13 cellular contexts compared by ENCODE assay signal in the genomic region with DNA sequence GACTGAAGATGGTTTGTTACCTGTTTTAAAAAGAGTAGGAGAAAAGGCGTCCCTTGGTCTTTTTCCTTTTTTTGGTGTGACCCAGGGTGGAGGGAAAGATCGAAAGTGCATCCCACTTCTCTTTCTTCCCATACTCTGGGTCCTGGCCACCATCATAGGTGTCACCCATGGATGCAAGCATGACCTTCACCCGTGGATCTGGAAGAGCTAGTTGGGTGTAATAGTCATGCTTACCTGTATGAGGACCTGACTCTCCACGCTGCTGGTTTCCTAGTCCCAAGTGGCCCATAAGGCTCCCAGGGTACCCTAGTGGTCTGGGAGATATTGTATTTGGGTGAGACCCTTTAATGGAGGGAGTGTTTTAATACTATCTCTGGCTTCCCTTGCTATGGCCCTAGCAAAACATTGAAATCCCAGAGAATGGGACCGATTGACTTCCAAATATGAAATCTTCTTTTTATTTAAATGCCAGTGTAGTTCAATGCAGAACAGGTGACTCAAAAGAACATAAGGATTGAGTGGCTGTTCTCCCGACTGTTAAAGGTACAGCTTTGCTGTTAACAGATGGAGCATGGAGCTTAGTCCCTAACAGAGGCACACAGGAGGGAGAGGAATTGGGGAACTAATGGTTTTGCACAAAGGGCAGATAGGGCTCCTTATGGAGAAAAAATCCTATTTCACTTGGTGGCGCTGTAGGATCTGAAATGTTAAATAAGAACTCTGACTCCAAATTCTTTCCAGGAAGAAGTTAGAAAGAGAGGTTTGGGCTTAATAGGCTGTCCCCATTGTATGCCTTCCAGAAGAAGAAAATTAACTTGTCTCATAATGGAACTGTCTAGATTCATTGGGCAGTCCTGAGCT. TPM values are rescaled to one million over a fixed set of nuclear protein-coding genes. Genes with fewer than 3 reads are reported as not detected.
DNase-seq lines count a peak whose midpoint lies in the region; ATAC-seq and TF ChIP-seq lines count a peak whose summit lies in the region.
"Had no signal": no experiment of that assay in that cellular context is flagged by ENCODE, and none has a peak within 500 bp of the region (broad histone marks: within the 10 kb centered on the region; RNA-seq: fewer than 3 reads in every experiment).

No MANE protein-coding gene starts in this region.

- no peak for TF ChIP-seq CTCF in activated CD8-positive, alpha-beta T cell treated with anti-CD3 and anti-CD28 coated beads for 36 hours (IDR thresholded peaks at IDR 0.05)
- TF ChIP-seq CTCF in mammary epithelial cell (conservative IDR thresholded peaks at IDR 0.05 in 1 of 2, IDR thresholded peaks at IDR 0.05 in 1 of 2; ENCODE audit: extremely low read depth in 1 of 2, insufficient read depth in 1 of 2, low read depth in 1 of 2, low read length in 2 of 2) = no peak
- TF ChIP-seq CTCF in GM10248 (IDR thresholded peaks at IDR 0.05; ENCODE audit: control extremely low read depth, extremely low read depth, low read depth, missing control alignments) = no peak
- TF ChIP-seq CTCF in smooth muscle cell (IDR thresholded peaks at IDR 0.05; ENCODE audit: borderline replicate concordance, insufficient read depth, poor library complexity, severe bottlenecking) = no peak

- H4K20me1 ChIP-seq in Karpas-422 (ENCODE audit: insufficient read depth, low read depth, low read length) (no peaks in the 10 kb centered on the region), mammary epithelial cell (ENCODE audit: insufficient read depth, low read length) (no peaks in the 10 kb centered on the region), smooth muscle cell (ENCODE audit: low read depth) (no peaks in the 10 kb centered on the region)

- H3K27me3 ChIP-seq in Karpas-422 (ENCODE audit: low read length) (no peaks in the 10 kb centered on the region), mammary epithelial cell (ENCODE audit: insufficient read depth, low read length) (no peaks in the 10 kb centered on the region), smooth muscle cell (ENCODE audit: low read depth) (no peaks in the 10 kb centered on the region)
- H3K27me3 ChIP-seq: ascending aorta had no signal

- no peak overlapping the region for H2AFZ ChIP-seq in Karpas-422 (ENCODE audit: low read length)
- H2AFZ ChIP-seq in mammary epithelial cell (ENCODE audit: low read depth, low read length) = no peak overlapping the region
- no peak overlapping the region for H2AFZ ChIP-seq in smooth muscle cell (ENCODE audit: low read depth)

- H3K9me2 ChIP-seq in Karpas-422 (replicated peaks; ENCODE audit: insufficient read depth, low read length) = no peaks in the 10 kb centered on the region

- H3K4me1 ChIP-seq in Karpas-422 (ENCODE audit: low read length) = no peaks in the 10 kb centered on the region
- H3K4me1 ChIP-seq in mammary epithelial cell (ENCODE audit: insufficient read depth, low read length) = no peaks in the 10 kb centered on the region
- H3K4me1 ChIP-seq in smooth muscle cell (ENCODE audit: low read depth) = no peaks in the 10 kb centered on the region
- H3K4me1 ChIP-seq: ascending aorta had no signal

- dilution Hi-C loops in mammary epithelial cell (cut with HindIII; ENCODE audit: low sequenced_read_pairs) = no loop called here

- H3K4me2 ChIP-seq in Karpas-422 (ENCODE audit: low read depth, low read length, poor library complexity, severe bottlenecking) = no peak overlapping the region
- no peak overlapping the region for H3K4me2 ChIP-seq in mammary epithelial cell (ENCODE audit: insufficient read depth, low read depth, low read length)
- H3K4me2 ChIP-seq in smooth muscle cell = no peak overlapping the region

- POLR2A ChIA-PET in activated CD8-positive, alpha-beta T cell treated with anti-CD3 and anti-CD28 coated beads for 36 hours (lab: Charles Lee) = interaction anchor here (0.6 kb wide), 1 partner anchor 86 kb away, joined by 3 read pairs; no protein-coding TSS in a partner anchor
- POLR2A ChIA-PET in activated CD8-positive, alpha-beta T cell treated with anti-CD3 and anti-CD28 coated beads, Interleukin-2, amount 10 ng/mL, durations not matched to agents 7 days and 5 days (lab: Charles Lee) = no interaction called here
- POLR2A ChIA-PET in GM10248 (lab: Yijun Ruan, JAX) = no interaction called here

- peaks cover 69% of the 10 kb centered on the region for H3K9me3 Mint-ChIP-seq in activated CD8-positive, alpha-beta T cell treated with anti-CD3 and anti-CD28 coated beads for 36 hours
- peaks cover 53% of the 10 kb centered on the region for H3K9me3 Mint-ChIP-seq in activated CD8-positive, alpha-beta T cell treated with anti-CD3 and anti-CD28 coated beads, Interleukin-2, amount 10 ng/mL, durations not matched to agents 7 days and 5 days (ENCODE audit: insufficient read depth)

- in situ Hi-C loops in mammary epithelial cell (cut with MboI; ENCODE audit: low sequenced_read_pairs in 2 of 2) = no loop called here

- H3K9ac ChIP-seq in Karpas-422 (ENCODE audit: low read length) (no peak overlapping the region), mammary epithelial cell (ENCODE audit: insufficient read depth, low read length) (no peak overlapping the region), smooth muscle cell (ENCODE audit: low read depth) (no peak overlapping the region)

- H3K27me3 Mint-ChIP-seq in activated CD8-positive, alpha-beta T cell treated with anti-CD3 and anti-CD28 coated beads for 36 hours = no peaks in the 10 kb centered on the region
- H3K27me3 Mint-ChIP-seq in activated CD8-positive, alpha-beta T cell treated with anti-CD3 and anti-CD28 coated beads, Interleukin-2, amount 10 ng/mL, durations not matched to agents 7 days and 5 days (ENCODE audit: low read depth) = no peaks in the 10 kb centered on the region

- peaks cover 33% of the 10 kb centered on the region for H3K36me3 Mint-ChIP-seq in activated CD8-positive, alpha-beta T cell treated with anti-CD3 and anti-CD28 coated beads for 36 hours (ENCODE audit: low read depth)
- H3K36me3 Mint-ChIP-seq in activated CD8-positive, alpha-beta T cell treated with anti-CD3 and anti-CD28 coated beads, Interleukin-2, amount 10 ng/mL, durations not matched to agents 7 days and 5 days (ENCODE audit: low read depth) = peaks cover 24% of the 10 kb centered on the region

- no peaks in the 10 kb centered on the region for H3F3A ChIP-seq in smooth muscle cell (ENCODE audit: low read depth)

- 35% methylated on average over 7 of the region's 7 CpGs for WGBS in mammary epithelial cell (ENCODE audit: low coverage, missing lambda C conversion rate)
- WGBS in smooth muscle cell (ENCODE audit: low lambda C conversion rate) = 63% methylated on average over 7 of the region's 7 CpGs

- no peak overlapping the region for H3K4me3 Mint-ChIP-seq in activated CD8-positive, alpha-beta T cell treated with anti-CD3 and anti-CD28 coated beads for 36 hours
- H3K4me3 Mint-ChIP-seq in activated CD8-positive, alpha-beta T cell treated with anti-CD3 and anti-CD28 coated beads, Interleukin-2, amount 10 ng/mL, durations not matched to agents 7 days and 5 days = no peak overlapping the region
- H3K4me3 Mint-ChIP-seq: T-helper 2 cell treated with Interferon-gamma antibody and Interleukin-4, amounts not matched to agents 5 μg/mL and 100 μg/mL, for 36 hours had no signal

- H3K36me3 ChIP-seq in Karpas-422 (ENCODE audit: insufficient read depth, low read length) (peaks cover 6% of the 10 kb centered on the region), mammary epithelial cell (ENCODE audit: insufficient read depth, low read length) (no peaks in the 10 kb centered on the region), smooth muscle cell (ENCODE audit: low read depth) (peaks cover 5% of the 10 kb centered on the region)

- H3K4me3 ChIP-seq in Karpas-422 (ENCODE audit: low read length) = no peak overlapping the region
- H3K4me3 ChIP-seq in mammary epithelial cell (replicated peaks in 1 of 3; ENCODE audit: insufficient read depth in 1 of 3, low read depth in 2 of 3, low read length in 3 of 3) = no peak overlapping the region
- H3K4me3 ChIP-seq in smooth muscle cell = no peak overlapping the region
- H3K4me3 ChIP-seq: ascending aorta had no signal

- H3K27ac Mint-ChIP-seq in activated CD8-positive, alpha-beta T cell treated with anti-CD3 and anti-CD28 coated beads for 36 hours = no peak overlapping the region
- no peak overlapping the region for H3K27ac Mint-ChIP-seq in activated CD8-positive, alpha-beta T cell treated with anti-CD3 and anti-CD28 coated beads, Interleukin-2, amount 10 ng/mL, durations not matched to agents 7 days and 5 days
- H3K27ac Mint-ChIP-seq: T-helper 2 cell treated with Interferon-gamma antibody and Interleukin-4, amounts not matched to agents 5 μg/mL and 100 μg/mL, for 36 hours had no signal

- no peaks in the 10 kb centered on the region for H3K4me1 Mint-ChIP-seq in activated CD8-positive, alpha-beta T cell treated with anti-CD3 and anti-CD28 coated beads for 36 hours (ENCODE audit: low read depth)
- no peaks in the 10 kb centered on the region for H3K4me1 Mint-ChIP-seq in activated CD8-positive, alpha-beta T cell treated with anti-CD3 and anti-CD28 coated beads, Interleukin-2, amount 10 ng/mL, durations not matched to agents 7 days and 5 days (ENCODE audit: low read depth)
- H3K4me1 Mint-ChIP-seq: neural crest cell had no signal

- DNase-seq in activated CD8-positive, alpha-beta T cell treated with anti-CD3 and anti-CD28 coated beads for 36 hours = peak; percentile 23
- DNase-seq in activated CD8-positive, alpha-beta T cell treated with anti-CD3 and anti-CD28 coated beads, Interleukin-2, amount 10 ng/mL, durations not matched to agents 7 days and 5 days = no peak
- DNase-seq in Karpas-422 (peak; percentile 66), mammary epithelial cell (peak; percentile 28), lung microvascular endothelial cell (ENCODE audit: low read depth in 2 of 2) (peak; percentile 48 to 65), GM10248 (ENCODE audit: extremely low spot score) (no peak), smooth muscle cell (lab: John Stamatoyannopoulos, UW; ENCODE audit: unreplicated experiment) (no peak), NCI-H510A treated with DMSO at 0.1 percent for 48 hours (lab: John Stamatoyannopoulos, UW) (no peak)
- DNase-seq: left colon had no signal

- H3K27ac ChIP-seq in Karpas-422 (ENCODE audit: low read length) (no peak overlapping the region), mammary epithelial cell (ENCODE audit: insufficient read depth, low read depth, low read length) (no peak overlapping the region), smooth muscle cell (ENCODE audit: low read depth) (no peak overlapping the region)
- H3K27ac ChIP-seq: ascending aorta had no signal

- no TSS peak for BruUV-seq in mammary epithelial cell (replicated peaks; lab: Mats Ljungman, UMichigan)

- H3K9me3 ChIP-seq in Karpas-422 (ENCODE audit: low read length) = peaks cover 80% of the 10 kb centered on the region
- H3K9me3 ChIP-seq in mammary epithelial cell (replicated peaks; ENCODE audit: insufficient read depth, low read length) = peaks cover 59% of the 10 kb centered on the region
- H3K9me3 ChIP-seq in smooth muscle cell (replicated peaks; ENCODE audit: low read depth) = peaks cover 43% of the 10 kb centered on the region

- CTCF ChIA-PET in activated CD8-positive, alpha-beta T cell treated with anti-CD3 and anti-CD28 coated beads for 36 hours (lab: Charles Lee) = no interaction called here
- CTCF ChIA-PET in activated CD8-positive, alpha-beta T cell treated with anti-CD3 and anti-CD28 coated beads, Interleukin-2, amount 10 ng/mL, durations not matched to agents 7 days and 5 days (lab: Charles Lee) = no interaction called here
- CTCF ChIA-PET in mammary epithelial cell (lab: Charles Lee; ENCODE audit: low non-redundant PET) = no interaction called here
- CTCF ChIA-PET in GM10248 (lab: Yijun Ruan, JAX) = no interaction called here

- no peaks in the 10 kb centered on the region for H3K79me2 ChIP-seq in Karpas-422 (ENCODE audit: low read length)
- no peaks in the 10 kb centered on the region for H3K79me2 ChIP-seq in mammary epithelial cell (ENCODE audit: insufficient read depth, low read length)
- H3K79me2 ChIP-seq in smooth muscle cell (ENCODE audit: low read depth) = no peaks in the 10 kb centered on the region

- no peak for ATAC-seq in activated CD8-positive, alpha-beta T cell treated with anti-CD3 and anti-CD28 coated beads for 36 hours
- no peak for ATAC-seq in activated CD8-positive, alpha-beta T cell treated with anti-CD3 and anti-CD28 coated beads, Interleukin-2, amount 10 ng/mL, durations not matched to agents 7 days and 5 days
- ATAC-seq: left colon, Panc1 had no signal

- intact Hi-C loops in activated CD8-positive, alpha-beta T cell treated with anti-CD3 and anti-CD28 coated beads for 36 hours (cut with micrococcal nuclease) = no loop called here
- intact Hi-C loops in mammary epithelial cell (cut with micrococcal nuclease) = loop anchor here (5.0 kb wide), 1 partner anchor 591 kb away; no protein-coding TSS in a partner anchor

RNA-seq across cellular contexts. Expression of a gene that starts 7.0 kb away (rescaled TPM):
- 10 to 100 TPM; 10.3 to 13.5 TPM for total RNA-seq in activated CD8-positive, alpha-beta T cell treated with anti-CD3 and anti-CD28 coated beads for 36 hours
- total RNA-seq in activated CD8-positive, alpha-beta T cell treated with anti-CD3 and anti-CD28 coated beads, Interleukin-2, amount 10 ng/mL, durations not matched to agents 7 days and 5 days = 10 to 100 TPM; 12.6 to 13.7 TPM
- 5.5 and 5.7 TPM in 2 replicates for total RNA-seq in Karpas-422 (2014; rRNA removed; shearing (Covaris generic); ENCODE audit: low replicate concordance)
- total RNA-seq in mammary epithelial cell = 1 to 10 TPM; 6.8 to 9.1 TPM
- 4.6 TPM for polyA plus RNA-seq in mammary epithelial cell
- 6.6 TPM for polyA minus RNA-seq in mammary epithelial cell
- total RNA-seq in lung microvascular endothelial cell = 3.7 and 6.2 TPM in 2 replicates
- total RNA-seq in smooth muscle cell = 5.1 and 6.3 TPM in 2 replicates
- 3.6 and 5.9 TPM in 2 replicates for polyA plus RNA-seq in smooth muscle cell

RNA-seq across cellular contexts. Expression of a gene that starts 12.1 kb away (rescaled TPM):
- total RNA-seq in activated CD8-positive, alpha-beta T cell treated with anti-CD3 and anti-CD28 coated beads for 36 hours = 1 to 10 TPM; 2.5 to 3.2 TPM
- total RNA-seq in activated CD8-positive, alpha-beta T cell treated with anti-CD3 and anti-CD28 coated beads, Interleukin-2, amount 10 ng/mL, durations not matched to agents 7 days and 5 days = 1 to 10 TPM; 5.4 to 5.5 TPM
- total RNA-seq in Karpas-422 (2014; rRNA removed; shearing (Covaris generic); ENCODE audit: low replicate concordance) = 3.1 and 4.6 TPM in 2 replicates
- total RNA-seq in mammary epithelial cell (1 to 10 TPM; 5.3 to 6.3 TPM), lung microvascular endothelial cell (3.7 and 5.4 TPM in 2 replicates), smooth muscle cell (5.4 and 6.6 TPM in 2 replicates)
- polyA plus RNA-seq in mammary epithelial cell (3.2 TPM), smooth muscle cell (3.6 TPM in 2 replicates)
- 17.8 TPM for polyA minus RNA-seq in mammary epithelial cell

RNA-seq across cellular contexts. Expression of a gene that starts 17.3 kb away (rescaled TPM):
- total RNA-seq in activated CD8-positive, alpha-beta T cell treated with anti-CD3 and anti-CD28 coated beads for 36 hours = 1 to 10 TPM; 6.1 to 6.5 TPM
- total RNA-seq in activated CD8-positive, alpha-beta T cell treated with anti-CD3 and anti-CD28 coated beads, Interleukin-2, amount 10 ng/mL, durations not matched to agents 7 days and 5 days = 10 to 100 TPM; 12.1 to 12.4 TPM
- 0.11 TPM in 2 replicates for total RNA-seq in Karpas-422 (2014; rRNA removed; shearing (Covaris generic); ENCODE audit: low replicate concordance)
- 1 to 10 TPM in 1 of 2 donors, under 1 TPM in 1; 0.66 to 9.2 TPM for total RNA-seq in mammary epithelial cell
- polyA plus RNA-seq in mammary epithelial cell = 2.3 TPM
- polyA minus RNA-seq in mammary epithelial cell = 13.7 TPM
- 3.9 and 4.6 TPM in 2 replicates for total RNA-seq in lung microvascular endothelial cell
- 6.5 and 9.1 TPM in 2 replicates for total RNA-seq in smooth muscle cell
- 4.6 and 6.6 TPM in 2 replicates for polyA plus RNA-seq in smooth muscle cell

RNA-seq across cellular contexts. Expression of a gene that starts 33.1 kb away (rescaled TPM):
- 1 to 10 TPM; 6.8 to 7.4 TPM for total RNA-seq in activated CD8-positive, alpha-beta T cell treated with anti-CD3 and anti-CD28 coated beads for 36 hours
- total RNA-seq in activated CD8-positive, alpha-beta T cell treated with anti-CD3 and anti-CD28 coated beads, Interleukin-2, amount 10 ng/mL, durations not matched to agents 7 days and 5 days = 10 to 100 TPM; 10.7 to 10.8 TPM
- total RNA-seq in Karpas-422 (2014; rRNA removed; shearing (Covaris generic); ENCODE audit: low replicate concordance) = 5.2 and 7.7 TPM in 2 replicates
- total RNA-seq in mammary epithelial cell (1 to 10 TPM; 4.3 to 5.6 TPM), lung microvascular endothelial cell (2.6 and 3.3 TPM in 2 replicates), smooth muscle cell (3.0 and 3.2 TPM in 2 replicates)
- polyA plus RNA-seq in mammary epithelial cell (4.6 TPM), smooth muscle cell (3.5 and 3.7 TPM in 2 replicates)
- polyA minus RNA-seq in mammary epithelial cell = 13.5 TPM

RNA-seq across cellular contexts. Expression of a gene that starts 39.5 kb away (rescaled TPM):
- total RNA-seq in activated CD8-positive, alpha-beta T cell treated with anti-CD3 and anti-CD28 coated beads for 36 hours = 1 to 10 TPM; 3.5 to 4.0 TPM
- 1 to 10 TPM; 7.5 to 7.8 TPM for total RNA-seq in activated CD8-positive, alpha-beta T cell treated with anti-CD3 and anti-CD28 coated beads, Interleukin-2, amount 10 ng/mL, durations not matched to agents 7 days and 5 days
- total RNA-seq in Karpas-422 (2014; rRNA removed; shearing (Covaris generic); ENCODE audit: low replicate concordance) = 6.7 and 9.8 TPM in 2 replicates
- 1 to 10 TPM; 6.1 to 7.0 TPM for total RNA-seq in mammary epithelial cell
- 1.6 TPM for polyA plus RNA-seq in mammary epithelial cell
- 6.2 TPM for polyA minus RNA-seq in mammary epithelial cell
- 3.3 and 4.4 TPM in 2 replicates for total RNA-seq in lung microvascular endothelial cell
- 7.0 TPM in 2 replicates for total RNA-seq in smooth muscle cell
- 4.4 and 4.7 TPM in 2 replicates for polyA plus RNA-seq in smooth muscle cell

Comparison
In these comparisons a context has a peak if more than half of its experiments do, and no peak if none do; other contexts are left out.
1. DNase-seq: peak in activated CD8-positive, alpha-beta T cell treated with anti-CD3 and anti-CD28 coated beads for 36 hours (single experiment), Karpas-422 (single experiment), mammary epithelial cell (single experiment) and lung microvascular endothelial cell (2 of 2); none in activated CD8-positive, alpha-beta T cell treated with anti-CD3 and anti-CD28 coated beads, Interleukin-2, amount 10 ng/mL, durations not matched to agents 7 days and 5 days (single experiment), GM10248 (single experiment), smooth muscle cell (single experiment) and NCI-H510A treated with DMSO at 0.1 percent for 48 hours (single experiment).